Comparison of ENCODE assay signal across 8 cellular contexts in the genomic region with DNA sequence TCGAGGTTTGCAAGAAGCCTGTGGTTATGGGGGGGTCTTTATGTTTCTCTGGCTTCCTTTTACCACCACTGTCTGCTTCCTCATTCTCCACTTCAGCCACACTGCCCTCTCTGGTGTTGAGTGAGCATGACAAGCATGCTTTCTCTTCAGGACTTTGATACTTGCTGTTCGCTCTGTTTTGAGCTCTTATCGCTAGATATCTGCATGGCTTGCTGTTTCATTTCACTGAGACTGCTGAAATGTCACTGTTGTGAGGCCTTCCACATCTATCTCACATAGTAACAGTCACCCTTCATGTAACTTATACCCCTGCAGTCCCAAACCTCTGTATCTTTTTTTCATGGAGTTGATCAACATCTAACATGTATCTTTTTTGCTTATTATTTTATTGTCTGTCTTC. TPM values are rescaled to one million over a fixed set of nuclear protein-coding genes. Genes with fewer than 3 reads are reported as not detected.
A peak's percentile ranks its signal among the peaks of the same experiment; 100 is the strongest.
DNase-seq lines count a peak whose midpoint lies in the region; ATAC-seq and TF ChIP-seq lines count a peak whose summit lies in the region.

No MANE protein-coding gene starts in this region.

- H3K4me3 Mint-ChIP-seq in brain: no peak overlapping the region
- H3K4me3 Mint-ChIP-seq in stimulated activated naive B cell treated with anti-CD40 and anti-IgM and Interleukin-4, amounts not matched to agents 10 μg/mL and 1 μg/mL and 100 μg/mL, for 72 hours: no peak overlapping the region

- peaks cover 10 to 20% (median 14%) of the 10 kb centered on the region in 5 experiments for H3K9me3 Mint-ChIP-seq in brain
- H3K9me3 Mint-ChIP-seq in stimulated activated naive B cell treated with anti-CD40 and anti-IgM and Interleukin-4, amounts not matched to agents 10 μg/mL and 1 μg/mL and 100 μg/mL, for 72 hours: peaks cover 2 to 4% of the 10 kb centered on the region in 2 donors

- H3K36me3 Mint-ChIP-seq in brain: peaks cover 72% of the 10 kb centered on the region
- peaks cover 30 to 43% of the 10 kb centered on the region in 2 donors for H3K36me3 Mint-ChIP-seq in stimulated activated naive B cell treated with anti-CD40 and anti-IgM and Interleukin-4, amounts not matched to agents 10 μg/mL and 1 μg/mL and 100 μg/mL, for 72 hours

- ATAC-seq in GM19438 (IDR thresholded peaks at IDR 0.05; ENCODE audit: low read depth, unreplicated experiment) (peak; percentile 91), HG03565 (IDR thresholded peaks at IDR 0.05; ENCODE audit: unreplicated experiment) (peak; percentile 93), left colon (peak; percentile 100)
- ATAC-seq in stimulated activated naive B cell treated with anti-CD40 and anti-IgM and Interleukin-4, amounts not matched to agents 10 μg/mL and 1 μg/mL and 100 μg/mL, for 72 hours (replicated peaks): peak; percentile 91

- DNase-seq in EL (peak; percentile 29), RWPE1 (ENCODE audit: low spot score) (peak; percentile 31), left colon (peak; percentile 35 to 64), amniotic stem cell (lab: John Stamatoyannopoulos, UW) (no peak)
- peak; percentile 12 for DNase-seq in stimulated activated naive B cell treated with anti-CD40 and anti-IgM and Interleukin-4, amounts not matched to agents 10 μg/mL and 1 μg/mL and 100 μg/mL, for 72 hours

- intact Hi-C loops in left colon (cut with DNase I, micrococcal nuclease): no loop called here

- H3K27me3 Mint-ChIP-seq in brain: no peaks in the 10 kb centered on the region
- H3K27me3 Mint-ChIP-seq in stimulated activated naive B cell treated with anti-CD40 and anti-IgM and Interleukin-4, amounts not matched to agents 10 μg/mL and 1 μg/mL and 100 μg/mL, for 72 hours: no peaks in the 10 kb centered on the region

- CTCF ChIA-PET in RWPE1 (lab: Yijun Ruan, JAX): interaction anchor here (0.6 to 1.0 kb wide), 6 partner anchors 27 to 1146 kb away, joined by 3 to 5 read pairs (median 3); no protein-coding TSS in a partner anchor

- TF ChIP-seq CTCF in RWPE1 (conservative IDR thresholded peaks at IDR 0.05; ENCODE audit: low read depth) (peak; percentile 44), brain (conservative IDR thresholded peaks at IDR 0.05) (peak; percentile 43 to 63)

- no peak overlapping the region for H3K27ac ChIP-seq in RWPE1

- H3K27ac Mint-ChIP-seq in brain: peak overlapping the region in 1 of 5 experiments; percentile 55
- H3K27ac Mint-ChIP-seq in stimulated activated naive B cell treated with anti-CD40 and anti-IgM and Interleukin-4, amounts not matched to agents 10 μg/mL and 1 μg/mL and 100 μg/mL, for 72 hours: no peak overlapping the region

- H3K4me1 Mint-ChIP-seq in brain: no peaks in the 10 kb centered on the region
- H3K4me1 Mint-ChIP-seq in stimulated activated naive B cell treated with anti-CD40 and anti-IgM and Interleukin-4, amounts not matched to agents 10 μg/mL and 1 μg/mL and 100 μg/mL, for 72 hours: peaks cover 0 to 11% of the 10 kb centered on the region in 2 donors

- POLR2A ChIA-PET in RWPE1 (lab: Yijun Ruan, JAX; ENCODE audit: low non-redundant PET): no interaction called here

RNA-seq across cellular contexts. Expression of a gene that starts 59.8 kb away (rescaled TPM):
- polyA plus RNA-seq in brain (ENCODE audit: insufficient read depth, low read depth, low replicate concordance): 5.7 TPM
- 10 to 100 TPM; 37.2 to 38.8 TPM for total RNA-seq in left colon
